Comparison of ENCODE assay signal across 31 cellular contexts in genomic region chr2:199344012-199344411, GRCh38.
"Had no signal": no experiment of that assay in that cellular context is flagged by ENCODE, and none has a peak within 500 bp of the region (broad histone marks: within the 10 kb centered on the region; RNA-seq: fewer than 3 reads in every experiment).

No MANE protein-coding gene starts in this region.

- H3K4me1 ChIP-seq: ascending aorta had no signal

- H3K36me3 ChIP-seq: cardiac muscle cell had no signal

- DNase-seq: activated B cell treated with CpG ODN at 0.5 μM for 24 hours; activated CD4-positive, alpha-beta memory T cell treated with anti-CD3 and anti-CD28 coated beads, Interleukin-2, amount 10 ng/mL, durations not matched to agents 7 days and 5 days; activated CD4-positive, alpha-beta T cell treated with anti-CD3 and anti-CD28 coated beads for 4 hours; activated CD4-positive, alpha-beta T cell treated with anti-CD3 and anti-CD28 coated beads, Interleukin-2, amount 10 ng/mL, durations not matched to agents 24 days and 14 days; activated CD4-positive, alpha-beta T cell treated with anti-CD3 and anti-CD28 coated beads, Interleukin-2, amount 50 U/mL, for 1 hour; activated CD4-positive, alpha-beta T cell treated with anti-CD3 and anti-CD28 coated beads, Interleukin-2, amount 50 U/mL, for 4 hours; activated CD4-positive, CD25-positive, alpha-beta regulatory T cell treated with anti-CD3 and anti-CD28 coated beads, Interleukin-2, amount 50 U/mL, for 72 hours; activated CD8-positive, alpha-beta memory T cell treated with anti-CD3 and anti-CD28 coated beads for 24 hours; activated CD8-positive, alpha-beta memory T cell treated with anti-CD3 and anti-CD28 coated beads, Interleukin-2, amount 10 ng/mL, durations not matched to agents 7 days and 5 days; activated CD8-positive, alpha-beta memory T cell treated with anti-CD3 and anti-CD28 coated beads, Interleukin-2, amount 50 U/mL, for 48 hours; activated CD8-positive, alpha-beta T cell treated with anti-CD3 and anti-CD28 coated beads, Interleukin-2, amount 10 ng/mL, durations not matched to agents 7 days and 5 days; activated effector memory CD4-positive, alpha-beta T cell treated with anti-CD3 and anti-CD28 coated beads, Interleukin-2, amount 50 U/mL, for 16 hours; activated gamma-delta T cell treated with Interleukin-2 at 50 U/mL for 16 hours; activated naive CD4-positive, alpha-beta T cell; activated naive CD4-positive, alpha-beta T cell treated with anti-CD3 and anti-CD28 coated beads for 36 hours; activated naive CD4-positive, alpha-beta T cell treated with anti-CD3 and anti-CD28 coated beads, Interleukin-2, amount 50 U/mL, for 16 hours; activated naive CD8-positive, alpha-beta T cell treated with anti-CD3 and anti-CD28 coated beads for 36 hours; activated T-cell treated with anti-CD3 and anti-CD28 coated beads, Interleukin-2, amount 50 U/mL, for 4 hours; activated T-cell treated with anti-CD3 and anti-CD28 coated beads, Interleukin-2, amount 50 U/mL, for 72 hours; amygdala; anterior cingulate cortex; caudate nucleus; cerebellar nuclear complex; T-helper 1 cell; T-helper 2 cell; T-helper 9 cell had no signal

- H3K27me3 ChIP-seq: ascending aorta, cardiac muscle cell had no signal

- ATAC-seq: activated CD8-positive, alpha-beta memory T cell treated with anti-CD3 and anti-CD28 coated beads, Interleukin-2, amount 10 ng/mL, durations not matched to agents 7 days and 5 days; activated CD8-positive, alpha-beta T cell treated with anti-CD3 and anti-CD28 coated beads, Interleukin-2, amount 10 ng/mL, durations not matched to agents 7 days and 5 days; activated naive CD4-positive, alpha-beta T cell treated with anti-CD3 and anti-CD28 coated beads, Interleukin-2, amount 50 U/mL, for 72 hours; activated T-cell treated with anti-CD3 and anti-CD28 coated beads, Interleukin-2, amount 50 U/mL, for 4 hours; activated T-cell treated with anti-CD3 and anti-CD28 coated beads, Interleukin-2, amount 50 U/mL, for 72 hours; activated T-helper 17 cell treated with anti-CD3 and anti-CD28 coated beads, Interleukin-2, amount 50 U/mL, for 72 hours had no signal

- H3K4me3 ChIP-seq: ascending aorta, cardiac muscle cell had no signal

- H3K27ac ChIP-seq: ascending aorta, cardiac muscle cell, VCaP had no signal

- H3K9me3 ChIP-seq: ascending aorta had no signal
